ENCODE assay signal across 11 cellular contexts in the genomic region with DNA sequence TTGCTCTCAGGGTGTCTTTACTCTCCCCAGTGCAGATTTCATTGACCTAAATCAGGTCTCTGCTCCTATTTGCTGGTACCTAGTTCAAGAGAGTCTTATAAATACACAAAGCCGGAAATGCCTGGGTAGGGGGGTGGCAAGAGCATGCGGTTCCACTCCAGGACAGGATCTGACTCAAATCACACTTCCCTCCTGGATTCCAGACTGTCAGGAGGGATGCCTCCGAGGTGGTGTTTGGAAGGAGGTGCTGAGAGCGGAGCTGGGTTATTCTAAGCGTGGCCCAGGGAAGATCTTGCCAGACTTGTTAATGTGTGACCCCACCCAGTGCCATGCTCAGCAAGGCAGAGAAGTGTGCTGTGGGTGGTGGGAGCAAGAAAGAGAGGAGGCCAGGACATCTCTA. TPM values are rescaled to one million over a fixed set of nuclear protein-coding genes. Genes with fewer than 3 reads are reported as not detected.
A peak's percentile ranks its signal among the peaks of the same experiment; 100 is the strongest.
DNase-seq lines count a peak whose midpoint lies in the region; ATAC-seq lines count a peak whose summit lies in the region.
"Had no signal": no experiment of that assay in that cellular context is flagged by ENCODE, and none has a peak within 500 bp of the region (broad histone marks: within the 10 kb centered on the region; RNA-seq: fewer than 3 reads in every experiment).

No MANE protein-coding gene starts in this region.

- peak overlapping the region; percentile 16 for H3K18ac ChIP-seq in neuronal stem cell (ENCODE audit: low read length)

- no peak overlapping the region for H3K4me3 ChIP-seq in neuronal stem cell (ENCODE audit: low read length in 2 of 2)

- H2AK5ac ChIP-seq in neuronal stem cell (ENCODE audit: low read depth, low read length) = peak overlapping the region; percentile 1

- no peaks in the 10 kb centered on the region for H3K36me3 ChIP-seq in neuronal stem cell (replicated peaks in 1 of 2; ENCODE audit: control insufficient read depth in 2 of 2, insufficient read depth in 2 of 2, low read length in 2 of 2)

- H3K4me3 Mint-ChIP-seq in activated CD8-positive, alpha-beta T cell treated with anti-CD3 and anti-CD28 coated beads, Interleukin-2, amount 10 ng/mL, durations not matched to agents 7 days and 5 days = no peak overlapping the region
- H3K4me3 Mint-ChIP-seq: activated T-helper 1 cell treated with anti-CD3 and anti-CD28 coated beads, Interleukin-12 subunit alpha, Interleukin-12 subunit beta, Interleukin-2, Interleukin-4 antibody, amounts not matched to agents 30 ng/mL and 10 ng/mL and 1 ng/mL, durations not matched to agents 14 hours and 24 hours and 36 hours; naive thymus-derived CD8-positive, alpha-beta T cell; T-helper 2 cell treated with Interferon-gamma antibody and Interleukin-4, amounts not matched to agents 5 μg/mL and 100 μg/mL, for 36 hours had no signal

- no peak overlapping the region for H2BK5ac ChIP-seq in neuronal stem cell (ENCODE audit: low read length)

- no peak for ATAC-seq in GM21423 (IDR thresholded peaks at IDR 0.05; ENCODE audit: unreplicated experiment)
- no peak for ATAC-seq in activated CD8-positive, alpha-beta T cell treated with anti-CD3 and anti-CD28 coated beads, Interleukin-2, amount 10 ng/mL, durations not matched to agents 7 days and 5 days
- no peak for ATAC-seq in HG03378 (IDR thresholded peaks at IDR 0.05; ENCODE audit: unreplicated experiment)
- no peak for ATAC-seq in HG03108 (IDR thresholded peaks at IDR 0.05; ENCODE audit: unreplicated experiment)
- ATAC-seq: naive thymus-derived CD8-positive, alpha-beta T cell had no signal

- no CpG with 5 or more reads among the region's 5 CpGs for WGBS in neuronal stem cell (ENCODE audit: extremely low coverage in 2 of 2, insufficient read length in 2 of 2, insufficient replicate concordance in 1 of 2), 2 donors

- peaks cover 4% of the 10 kb centered on the region for H3K27me3 Mint-ChIP-seq in activated CD8-positive, alpha-beta T cell treated with anti-CD3 and anti-CD28 coated beads, Interleukin-2, amount 10 ng/mL, durations not matched to agents 7 days and 5 days (ENCODE audit: low read depth)

- POLR2A ChIA-PET in activated CD8-positive, alpha-beta T cell treated with anti-CD3 and anti-CD28 coated beads, Interleukin-2, amount 10 ng/mL, durations not matched to agents 7 days and 5 days (lab: Charles Lee) = no interaction called here

- H3K4me1 ChIP-seq in neuronal stem cell (ENCODE audit: control insufficient read depth in 2 of 2, insufficient read depth in 1 of 2, low read depth in 1 of 2, low read length in 2 of 2) = peaks cover 20 to 21% of the 10 kb centered on the region in 2 donors

- H3K4me2 ChIP-seq in neuronal stem cell (ENCODE audit: insufficient read depth, low read length, poor library complexity, severe bottlenecking) = no peak overlapping the region

- H3K14ac ChIP-seq in neuronal stem cell (ENCODE audit: low read length) = no peak overlapping the region

- no peak overlapping the region for H4K8ac ChIP-seq in neuronal stem cell (ENCODE audit: low read depth, low read length)

- H3K27me3 ChIP-seq in neuronal stem cell (ENCODE audit: control insufficient read depth in 3 of 3, insufficient read depth in 3 of 3, low read depth in 1 of 3, low read length in 3 of 3) = no peaks in the 10 kb centered on the region

- no peak overlapping the region for H3K4ac ChIP-seq in neuronal stem cell (ENCODE audit: low read length)

- H2AFZ ChIP-seq in neuronal stem cell (ENCODE audit: low read length) = peak overlapping the region; percentile 66

- no peaks in the 10 kb centered on the region for H3K9me3 Mint-ChIP-seq in activated CD8-positive, alpha-beta T cell treated with anti-CD3 and anti-CD28 coated beads, Interleukin-2, amount 10 ng/mL, durations not matched to agents 7 days and 5 days (ENCODE audit: insufficient read depth)
- H3K9me3 Mint-ChIP-seq: activated T-helper 1 cell treated with anti-CD3 and anti-CD28 coated beads, Interleukin-12 subunit alpha, Interleukin-12 subunit beta, Interleukin-2, Interleukin-4 antibody, amounts not matched to agents 30 ng/mL and 10 ng/mL and 1 ng/mL, durations not matched to agents 14 hours and 24 hours and 36 hours; T-helper 2 cell treated with Interferon-gamma antibody and Interleukin-4, amounts not matched to agents 5 μg/mL and 100 μg/mL, for 36 hours had no signal

- H3K36me3 Mint-ChIP-seq in activated CD8-positive, alpha-beta T cell treated with anti-CD3 and anti-CD28 coated beads, Interleukin-2, amount 10 ng/mL, durations not matched to agents 7 days and 5 days (ENCODE audit: low read depth) = no peaks in the 10 kb centered on the region
- H3K36me3 Mint-ChIP-seq: naive thymus-derived CD8-positive, alpha-beta T cell had no signal

- H3K4me1 Mint-ChIP-seq in activated CD8-positive, alpha-beta T cell treated with anti-CD3 and anti-CD28 coated beads, Interleukin-2, amount 10 ng/mL, durations not matched to agents 7 days and 5 days (ENCODE audit: low read depth) = no peaks in the 10 kb centered on the region
- H3K4me1 Mint-ChIP-seq: naive thymus-derived CD8-positive, alpha-beta T cell had no signal

- no peak overlapping the region for H2BK12ac ChIP-seq in neuronal stem cell (ENCODE audit: low read length)

- peak overlapping the region; percentile 72 for H3K27ac ChIP-seq in neuronal stem cell (replicated peaks; ENCODE audit: low read length)

- no peak overlapping the region for H3K9ac ChIP-seq in neuronal stem cell (ENCODE audit: low read depth, low read length, poor library complexity)

- H3K23ac ChIP-seq in neuronal stem cell (ENCODE audit: low read depth, low read length, poor library complexity) = no peak overlapping the region

- no peak overlapping the region for H3K27ac Mint-ChIP-seq in activated CD8-positive, alpha-beta T cell treated with anti-CD3 and anti-CD28 coated beads, Interleukin-2, amount 10 ng/mL, durations not matched to agents 7 days and 5 days
- H3K27ac Mint-ChIP-seq: activated T-helper 1 cell treated with anti-CD3 and anti-CD28 coated beads, Interleukin-12 subunit alpha, Interleukin-12 subunit beta, Interleukin-2, Interleukin-4 antibody, amounts not matched to agents 30 ng/mL and 10 ng/mL and 1 ng/mL, durations not matched to agents 14 hours and 24 hours and 36 hours; T-helper 2 cell treated with Interferon-gamma antibody and Interleukin-4, amounts not matched to agents 5 μg/mL and 100 μg/mL, for 36 hours had no signal

- DNase-seq in DMS79 treated with DMSO at 0.1 percent for 48 hours (lab: John Stamatoyannopoulos, UW) (peak; percentile 68), NCI-H69 (lab: John Stamatoyannopoulos, UW) (peak; percentile 83), glomerular visceral epithelial cell (ENCODE audit: extremely low spot score) (peak; percentile 38), neuronal stem cell (ENCODE audit: low spot score) (no peak)
- DNase-seq in activated CD8-positive, alpha-beta T cell treated with anti-CD3 and anti-CD28 coated beads, Interleukin-2, amount 10 ng/mL, durations not matched to agents 7 days and 5 days = no peak
- DNase-seq: naive thymus-derived CD8-positive, alpha-beta T cell had no signal

- H3K9me3 ChIP-seq in neuronal stem cell (replicated peaks in 1 of 2; ENCODE audit: control insufficient read depth in 2 of 2, insufficient read depth in 1 of 2, low read depth in 1 of 2, low read length in 2 of 2) = peaks cover 2 to 4% of the 10 kb centered on the region in 2 donors

- no peak overlapping the region for H2BK15ac ChIP-seq in neuronal stem cell (ENCODE audit: low read length)

- CTCF ChIA-PET in activated CD8-positive, alpha-beta T cell treated with anti-CD3 and anti-CD28 coated beads, Interleukin-2, amount 10 ng/mL, durations not matched to agents 7 days and 5 days (lab: Charles Lee) = no interaction called here

- peak overlapping the region; percentile 7 for H4K91ac ChIP-seq in neuronal stem cell (ENCODE audit: low read depth, low read length, poor library complexity)

- no peaks in the 10 kb centered on the region for H3K79me1 ChIP-seq in neuronal stem cell (ENCODE audit: low read depth, low read length)

- H2BK120ac ChIP-seq in neuronal stem cell (ENCODE audit: low read depth, low read length) = no peak overlapping the region

RNA-seq across cellular contexts. Expression of a gene that starts 49.8 kb away (rescaled TPM):
- polyA plus RNA-seq in neuronal stem cell (2013, experiment 1 of 2) = 17.1 TPM
- polyA plus RNA-seq in neuronal stem cell (2013, experiment 2 of 2) = 16.0 TPM
- total RNA-seq in activated CD8-positive, alpha-beta T cell treated with anti-CD3 and anti-CD28 coated beads, Interleukin-2, amount 10 ng/mL, durations not matched to agents 7 days and 5 days = 10 to 100 TPM; 10.9 to 11.1 TPM

Comparison
In these comparisons a context has a peak if more than half of its experiments do, and no peak if none do; other contexts are left out.
1. DNase-seq: peak in DMS79 treated with DMSO at 0.1 percent for 48 hours (single experiment), NCI-H69 (single experiment) and glomerular visceral epithelial cell (single experiment); none in neuronal stem cell (single experiment) and activated CD8-positive, alpha-beta T cell treated with anti-CD3 and anti-CD28 coated beads, Interleukin-2, amount 10 ng/mL, durations not matched to agents 7 days and 5 days (single experiment).